ENCODE assay signal across 25 cellular contexts in the genomic region with DNA sequence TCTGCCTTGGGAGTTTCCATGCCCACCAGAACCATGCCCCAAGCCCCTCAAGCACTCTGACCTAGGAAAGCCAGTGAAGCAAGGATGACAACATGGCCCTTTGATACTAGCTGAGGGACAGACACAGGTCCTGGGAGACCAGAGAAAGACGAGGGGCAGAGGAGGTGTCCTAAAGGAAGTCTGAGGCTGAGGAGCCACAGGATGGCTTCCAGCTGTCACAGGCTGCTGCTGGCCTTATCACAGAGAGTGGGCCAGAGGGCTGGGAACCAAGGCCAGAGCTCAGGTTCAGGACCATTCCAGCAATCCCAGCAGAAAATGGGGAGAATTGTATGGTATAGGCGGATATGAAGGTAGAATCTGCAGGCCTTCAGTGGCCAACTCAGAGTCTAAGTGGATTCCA. TPM values are rescaled to one million over a fixed set of nuclear protein-coding genes. Genes with fewer than 3 reads are reported as not detected.
"Had no signal": no experiment of that assay in that cellular context is flagged by ENCODE, and none has a peak within 500 bp of the region (broad histone marks: within the 10 kb centered on the region; RNA-seq: fewer than 3 reads in every experiment).

No MANE protein-coding gene starts in this region.

- H3K27ac Mint-ChIP-seq: activated CD4-positive, alpha-beta T cell treated with anti-CD3 and anti-CD28 coated beads for 36 hours; activated CD8-positive, alpha-beta memory T cell treated with anti-CD3 and anti-CD28 coated beads, Interleukin-2, amount 10 ng/mL, durations not matched to agents 7 days and 5 days; activated CD8-positive, alpha-beta T cell treated with anti-CD3 and anti-CD28 coated beads, Interleukin-2, amount 10 ng/mL, durations not matched to agents 7 days and 5 days; activated naive CD4-positive, alpha-beta T cell treated with anti-CD3 and anti-CD28 coated beads, Interleukin-2, amount 10 ng/mL, durations not matched to agents 7 days and 5 days; activated T-helper 2 cell treated with anti-CD3 and anti-CD28 coated beads, Interferon-gamma antibody, Interleukin-2, Interleukin-4, amounts not matched to agents 10 μg/mL and 5 μg/mL and 100 μg/mL, durations not matched to agents 14 hours and 24 hours and 36 hours; IgD-negative memory B cell had no signal

- H3K4me1 Mint-ChIP-seq: activated CD4-positive, alpha-beta T cell treated with anti-CD3 and anti-CD28 coated beads for 36 hours; IgD-negative memory B cell had no signal

- DNase-seq: activated CD4-positive, alpha-beta T cell treated with anti-CD3 and anti-CD28 coated beads for 36 hours; activated CD4-positive, alpha-beta T cell treated with anti-CD3 and anti-CD28 coated beads, Interleukin-2, amount 50 U/mL, for 1 hour; activated CD8-positive, alpha-beta memory T cell treated with anti-CD3 and anti-CD28 coated beads, Interleukin-2, amount 10 ng/mL, durations not matched to agents 7 days and 5 days; activated CD8-positive, alpha-beta T cell treated with anti-CD3 and anti-CD28 coated beads, Interleukin-2, amount 10 ng/mL, durations not matched to agents 7 days and 5 days; activated gamma-delta T cell treated with Interleukin-2 at 50 U/mL for 16 hours; activated naive CD4-positive, alpha-beta T cell treated with anti-CD3 and anti-CD28 coated beads, Interleukin-2, amount 10 ng/mL, durations not matched to agents 7 days and 5 days; activated T-cell treated with anti-CD3 and anti-CD28 coated beads, Interleukin-2, amount 50 U/mL, for 4 hours; amygdala; brain microvascular endothelial cell; KG1; NCI-H1048; NCI-H1417; NCI-H1930; NCI-H345; NCI-H510A; NCI-H526 treated with DMSO at 0.1 percent for 48 hours; NCI-H82; Right ventricle myocardium superior; SJCRH30; SK-N-SH; T-helper 1 cell had no signal

- H3K27ac ChIP-seq: brain microvascular endothelial cell, cardiac muscle cell, SJCRH30, VCaP had no signal

- H3K4me3 ChIP-seq: cardiac muscle cell, SJCRH30 had no signal

- H3K4me3 Mint-ChIP-seq: activated CD4-positive, alpha-beta T cell treated with anti-CD3 and anti-CD28 coated beads for 36 hours; activated CD8-positive, alpha-beta memory T cell treated with anti-CD3 and anti-CD28 coated beads, Interleukin-2, amount 10 ng/mL, durations not matched to agents 7 days and 5 days; activated CD8-positive, alpha-beta T cell treated with anti-CD3 and anti-CD28 coated beads, Interleukin-2, amount 10 ng/mL, durations not matched to agents 7 days and 5 days; activated naive CD4-positive, alpha-beta T cell treated with anti-CD3 and anti-CD28 coated beads, Interleukin-2, amount 10 ng/mL, durations not matched to agents 7 days and 5 days; activated T-cell treated with anti-CD3 and anti-CD28 coated beads, Interleukin-2, amount 50 U/mL, for 4 hours; IgD-negative memory B cell had no signal

- H3K9me3 Mint-ChIP-seq: activated naive CD4-positive, alpha-beta T cell treated with anti-CD3 and anti-CD28 coated beads, Interleukin-2, amount 10 ng/mL, durations not matched to agents 7 days and 5 days; activated T-cell treated with anti-CD3 and anti-CD28 coated beads, Interleukin-2, amount 50 U/mL, for 4 hours; activated T-helper 2 cell treated with anti-CD3 and anti-CD28 coated beads, Interferon-gamma antibody, Interleukin-2, Interleukin-4, amounts not matched to agents 10 μg/mL and 5 μg/mL and 100 μg/mL, durations not matched to agents 14 hours and 24 hours and 36 hours; IgD-negative memory B cell had no signal

- H3K9me3 ChIP-seq: SJCRH30, SK-N-SH had no signal

- H3K27me3 ChIP-seq: brain microvascular endothelial cell, cardiac muscle cell, SJCRH30 had no signal

- H3K4me1 ChIP-seq: SJCRH30 had no signal

- H3K27me3 Mint-ChIP-seq: activated CD4-positive, alpha-beta T cell treated with anti-CD3 and anti-CD28 coated beads for 36 hours; activated CD8-positive, alpha-beta memory T cell treated with anti-CD3 and anti-CD28 coated beads, Interleukin-2, amount 10 ng/mL, durations not matched to agents 7 days and 5 days; activated naive CD4-positive, alpha-beta T cell treated with anti-CD3 and anti-CD28 coated beads, Interleukin-2, amount 10 ng/mL, durations not matched to agents 7 days and 5 days; IgD-negative memory B cell had no signal

- ATAC-seq: activated CD4-positive, alpha-beta T cell treated with anti-CD3 and anti-CD28 coated beads for 36 hours; activated CD8-positive, alpha-beta memory T cell treated with anti-CD3 and anti-CD28 coated beads, Interleukin-2, amount 10 ng/mL, durations not matched to agents 7 days and 5 days; activated CD8-positive, alpha-beta T cell treated with anti-CD3 and anti-CD28 coated beads, Interleukin-2, amount 10 ng/mL, durations not matched to agents 7 days and 5 days; activated T-cell treated with anti-CD3 and anti-CD28 coated beads, Interleukin-2, amount 50 U/mL, for 4 hours had no signal

RNA-seq across cellular contexts. Expression of a gene that starts 31.7 kb away (rescaled TPM):
- polyA plus RNA-seq: IgD-negative memory B cell had no signal
